ENCODE assay signal across 21 cellular contexts in genomic region chr19:20925481-20925880, GRCh38. TPM values are rescaled to one million over a fixed set of nuclear protein-coding genes. Genes with fewer than 3 reads are reported as not detected.
DNase-seq lines count a peak whose midpoint lies in the region; ATAC-seq and TF ChIP-seq lines count a peak whose summit lies in the region.
"Had no signal": no experiment of that assay in that cellular context is flagged by ENCODE, and none has a peak within 500 bp of the region (broad histone marks: within the 10 kb centered on the region; RNA-seq: fewer than 3 reads in every experiment).

No MANE protein-coding gene starts in this region.

- no peaks in the 10 kb centered on the region for H4K20me1 ChIP-seq in BLaER1

- H3K4me3 ChIP-seq in BLaER1 = 0 out of 2 replicates have a peak overlapping the region, but pooled peaks have one; percentile 87
- H3K4me3 ChIP-seq in CD4-positive, CD25-positive, alpha-beta regulatory T cell (ENCODE audit: low read depth, low read length) = no peak overlapping the region
- H3K4me3 ChIP-seq: GM12878, Peyer's patch, SJSA1 had no signal

- no peak overlapping the region for H3K27ac Mint-ChIP-seq in CD4-positive, CD25-positive, alpha-beta regulatory T cell
- peak overlapping the region; percentile 39 for H3K27ac Mint-ChIP-seq in T-helper 17 cell
- no peak overlapping the region for H3K27ac Mint-ChIP-seq in nephron progenitor cell

- ATAC-seq in CD4-positive, CD25-positive, alpha-beta regulatory T cell (ENCODE audit: low read depth in 2 of 2) = no peak
- ATAC-seq in T-helper 17 cell (no peak), HG03280 (IDR thresholded peaks at IDR 0.05; ENCODE audit: unreplicated experiment) (no peak), GM19324 (IDR thresholded peaks at IDR 0.05; ENCODE audit: low FRiP score, unreplicated experiment) (no peak)
- ATAC-seq: GM12878, HepG2 had no signal

- H3K27me3 Mint-ChIP-seq in CD4-positive, CD25-positive, alpha-beta regulatory T cell = no peaks in the 10 kb centered on the region
- H3K27me3 Mint-ChIP-seq in T-helper 17 cell (no peaks in the 10 kb centered on the region), nephron progenitor cell (ENCODE audit: low read depth, poor library complexity) (peaks cover 2% of the 10 kb centered on the region)

- peaks cover 0 to 13% (median 0%) of the 10 kb centered on the region in 7 donors for H3K9me3 Mint-ChIP-seq in CD4-positive, CD25-positive, alpha-beta regulatory T cell
- H3K9me3 Mint-ChIP-seq in nephron progenitor cell = peaks cover 83% of the 10 kb centered on the region

- peaks cover 13% of the 10 kb centered on the region for H3K36me3 Mint-ChIP-seq in CD4-positive, CD25-positive, alpha-beta regulatory T cell
- peaks cover 4% of the 10 kb centered on the region for H3K36me3 Mint-ChIP-seq in T-helper 17 cell (ENCODE audit: low read depth)
- H3K36me3 Mint-ChIP-seq in nephron progenitor cell (ENCODE audit: low read depth) = peaks cover 73% of the 10 kb centered on the region

- no peaks in the 10 kb centered on the region for H3K27me3 ChIP-seq in BLaER1
- no peaks in the 10 kb centered on the region for H3K27me3 ChIP-seq in CD4-positive, CD25-positive, alpha-beta regulatory T cell (ENCODE audit: control insufficient read depth, insufficient read depth, low read length)
- H3K27me3 ChIP-seq: Peyer's patch, SJSA1 had no signal

- TF ChIP-seq CTCF in nephron progenitor cell (IDR thresholded peaks at IDR 0.05) = no peak

- H3K4me2 ChIP-seq in BLaER1 = no peak overlapping the region

- peak overlapping the region in 3 of 4 donors; percentile 25 to 58 (median 34) for H3K4me3 Mint-ChIP-seq in CD4-positive, CD25-positive, alpha-beta regulatory T cell
- H3K4me3 Mint-ChIP-seq in T-helper 17 cell (no peak overlapping the region), nephron progenitor cell (peak overlapping the region; percentile 44)

- no peak overlapping the region for H3K27ac ChIP-seq in BLaER1
- H3K27ac ChIP-seq in CD4-positive, CD25-positive, alpha-beta regulatory T cell (ENCODE audit: insufficient read depth, low read length, poor library complexity, severe bottlenecking) = no peak overlapping the region
- H3K27ac ChIP-seq: C4-2B, Peyer's patch, SJSA1 had no signal

- no peak overlapping the region for H3K9ac ChIP-seq in BLaER1

- H3K4me1 ChIP-seq in BLaER1 = peaks cover 21% of the 10 kb centered on the region
- H3K4me1 ChIP-seq in CD4-positive, CD25-positive, alpha-beta regulatory T cell (ENCODE audit: control insufficient read depth, insufficient read depth, low read length, poor library complexity, severe bottlenecking) = peaks cover 14% of the 10 kb centered on the region
- H3K4me1 ChIP-seq: Peyer's patch, SJSA1 had no signal

- peaks cover 58% of the 10 kb centered on the region for H3K9me3 ChIP-seq in BLaER1
- H3K9me3 ChIP-seq in CD4-positive, CD25-positive, alpha-beta regulatory T cell (ENCODE audit: control insufficient read depth in 2 of 2, low read length in 2 of 2) = peaks cover 4% of the 10 kb centered on the region in 2 experiments
- H3K9me3 ChIP-seq in T-helper 17 cell (ENCODE audit: control insufficient read depth, low read length, poor library complexity, severe bottlenecking) = no peaks in the 10 kb centered on the region
- H3K9me3 ChIP-seq: Peyer's patch, SJSA1 had no signal

- DNase-seq in CD4-positive, CD25-positive, alpha-beta regulatory T cell = no peak
- no peak for DNase-seq in T-helper 17 cell
- no peak for DNase-seq in nephron progenitor cell
- no peak for DNase-seq in DMS79 (lab: John Stamatoyannopoulos, UW)
- DNase-seq: DMS153; EL; KBM-7; NCI-H1417; NCI-H187; NCI-H2107; NCI-H510A; NCI-H748 treated with DMSO at 0.1 percent for 48 hours; NK-92 treated with Interleukin-12 subunit alpha and Interleukin-12 subunit beta, amount 100 ng/mL, for 24 hours; Peyer's patch had no signal

- peaks cover 55% of the 10 kb centered on the region for H3K36me3 ChIP-seq in BLaER1
- H3K36me3 ChIP-seq in CD4-positive, CD25-positive, alpha-beta regulatory T cell (ENCODE audit: control insufficient read depth, insufficient read depth, low read length) = peaks cover 5% of the 10 kb centered on the region
- H3K36me3 ChIP-seq: Peyer's patch had no signal

- peaks cover 0 to 33% (median 8%) of the 10 kb centered on the region in 4 donors for H3K4me1 Mint-ChIP-seq in CD4-positive, CD25-positive, alpha-beta regulatory T cell
- H3K4me1 Mint-ChIP-seq in T-helper 17 cell (peaks cover 7% of the 10 kb centered on the region), nephron progenitor cell (peaks cover 22% of the 10 kb centered on the region)

RNA-seq across cellular contexts. Expression of gene ZNF85, which starts 2.4 kb away (rescaled TPM):
- 5.7 TPM for total RNA-seq in CD4-positive, CD25-positive, alpha-beta regulatory T cell
- 10 to 100 TPM in 2 of 4 donors, 1 to 10 TPM in 2; 8.3 to 10.4 (median 9.4) TPM for polyA plus RNA-seq in CD4-positive, CD25-positive, alpha-beta regulatory T cell
- 1 to 10 TPM; 5.3 to 6.2 TPM for total RNA-seq in T-helper 17 cell
